ENCODE assay signal across 10 cellular contexts in genomic region chr18:35029103-35029502, GRCh38. TPM values are rescaled to one million over a fixed set of nuclear protein-coding genes. Genes with fewer than 3 reads are reported as not detected.
A peak's percentile ranks its signal among the peaks of the same experiment; 100 is the strongest.
DNase-seq lines count a peak whose midpoint lies in the region; ATAC-seq, FAIRE-seq and TF ChIP-seq lines count a peak whose summit lies in the region.
"Had no signal": no experiment of that assay in that cellular context is flagged by ENCODE, and none has a peak within 500 bp of the region (broad histone marks: within the 10 kb centered on the region; RNA-seq: fewer than 3 reads in every experiment).

No MANE protein-coding gene starts in this region.

- H4K20me1 ChIP-seq in astrocyte (ENCODE audit: insufficient read depth, low read length): no peaks in the 10 kb centered on the region

- FAIRE-seq in astrocyte (lab: Jason Lieb, UNC) (no peak), RCC 7860 (lab: Jason Lieb, UNC) (no peak)

- peak overlapping the region; percentile 41 for H3K4me2 ChIP-seq in astrocyte (ENCODE audit: low read length)

- peak overlapping the region; percentile 93 for H3K27ac Mint-ChIP-seq in stimulated activated naive CD8-positive, alpha-beta T cell treated with anti-CD3 and anti-CD28 coated beads, Interleukin-15, Interleukin-2, amounts not matched to agents 100 ng/mL and 50 ng/mL, for 24 hours
- H3K27ac Mint-ChIP-seq in astrocyte (ENCODE audit: unreplicated experiment) (peak overlapping the region; percentile 69), memory B cell (peak overlapping the region; percentile 90)

- H3K27ac ChIP-seq in astrocyte (ENCODE audit: low read depth, low read length) (peak overlapping the region; percentile 41), aorta (ENCODE audit: low read depth in 1 of 2, low read length in 2 of 2) (no peak overlapping the region)

- no peaks in the 10 kb centered on the region for H3K79me2 ChIP-seq in astrocyte (ENCODE audit: insufficient read depth, low read length)

- H2AFZ ChIP-seq in astrocyte (ENCODE audit: low read depth, low read length): peak overlapping the region; percentile 39

- no peaks in the 10 kb centered on the region for H3K27me3 Mint-ChIP-seq in stimulated activated naive CD8-positive, alpha-beta T cell treated with anti-CD3 and anti-CD28 coated beads, Interleukin-15, Interleukin-2, amounts not matched to agents 100 ng/mL and 50 ng/mL, for 24 hours
- H3K27me3 Mint-ChIP-seq in astrocyte (ENCODE audit: low read depth, unreplicated experiment) (no peaks in the 10 kb centered on the region), memory B cell (no peaks in the 10 kb centered on the region)

- H3K36me3 ChIP-seq in astrocyte (ENCODE audit: insufficient read depth, low read length) (no peaks in the 10 kb centered on the region), aorta (ENCODE audit: control insufficient read depth in 1 of 2, insufficient read depth in 2 of 2, low read length in 1 of 2) (no peaks in the 10 kb centered on the region)
- H3K36me3 ChIP-seq: prostate gland had no signal

- H3K4me1 ChIP-seq in astrocyte (ENCODE audit: insufficient read depth, low read length) (peaks cover 11% of the 10 kb centered on the region), aorta (ENCODE audit: control insufficient read depth in 1 of 2, insufficient read depth in 2 of 2, low read length in 2 of 2) (peaks cover 4 to 8% of the 10 kb centered on the region in 2 donors)
- H3K4me1 ChIP-seq: prostate gland had no signal

- no peaks in the 10 kb centered on the region for H3K9me3 ChIP-seq in astrocyte (ENCODE audit: insufficient read depth, low read depth, low read length)
- no peaks in the 10 kb centered on the region for H3K9me3 ChIP-seq in aorta (ENCODE audit: control insufficient read depth, low read length)
- H3K9me3 ChIP-seq: prostate gland had no signal

- no peak for TF ChIP-seq CTCF in astrocyte (IDR thresholded peaks at IDR 0.05; ENCODE audit: insufficient read depth, low read depth, low read length)

- no peak overlapping the region for H3K9ac ChIP-seq in astrocyte (ENCODE audit: low read length)

- H3K4me3 Mint-ChIP-seq in stimulated activated naive CD8-positive, alpha-beta T cell treated with anti-CD3 and anti-CD28 coated beads, Interleukin-15, Interleukin-2, amounts not matched to agents 100 ng/mL and 50 ng/mL, for 24 hours: no peak overlapping the region
- H3K4me3 Mint-ChIP-seq in astrocyte (ENCODE audit: unreplicated experiment) (no peak overlapping the region), memory B cell (peak overlapping the region; percentile 88)

- H3K27me3 ChIP-seq in astrocyte (ENCODE audit: insufficient read depth, low read length) (no peaks in the 10 kb centered on the region), aorta (ENCODE audit: control insufficient read depth in 1 of 2, insufficient read depth in 2 of 2, low read length in 1 of 2) (no peaks in the 10 kb centered on the region)

- no peak for DNase-seq in stimulated activated naive CD8-positive, alpha-beta T cell treated with anti-CD3 and anti-CD28 coated beads, Interleukin-15, Interleukin-2, amounts not matched to agents 100 U/mL and 50 U/mL, for 24 hours
- DNase-seq in astrocyte (ENCODE audit: low read depth) (peak; percentile 68), memory B cell (ENCODE audit: low spot score in 2 of 2) (no peak), aorta (peak in 1 of 2 donors; percentile 50), RCC 7860 (ENCODE audit: low spot score) (no peak)
- DNase-seq: activated CD4-positive, CD25-positive, alpha-beta regulatory T cell treated with anti-CD3 and anti-CD28 coated beads, Interleukin-2, amount 50 U/mL, for 72 hours had no signal

- H3K4me1 Mint-ChIP-seq in stimulated activated naive CD8-positive, alpha-beta T cell treated with anti-CD3 and anti-CD28 coated beads, Interleukin-15, Interleukin-2, amounts not matched to agents 100 ng/mL and 50 ng/mL, for 24 hours (ENCODE audit: low read depth): peaks cover 62% of the 10 kb centered on the region
- H3K4me1 Mint-ChIP-seq in astrocyte (ENCODE audit: low read depth, unreplicated experiment) (peaks cover 27% of the 10 kb centered on the region), memory B cell (peaks cover 33% of the 10 kb centered on the region)

- ATAC-seq in stimulated activated naive CD8-positive, alpha-beta T cell treated with anti-CD3 and anti-CD28 coated beads, Interleukin-15, Interleukin-2, amounts not matched to agents 100 U/mL and 50 U/mL, for 24 hours: no peak
- ATAC-seq in memory B cell (ENCODE audit: low read depth) (no peak), aorta (ENCODE audit: low FRiP score) (peak; percentile 49), GM21717 (IDR thresholded peaks at IDR 0.05; ENCODE audit: unreplicated experiment) (no peak), HG02759 (IDR thresholded peaks at IDR 0.05; ENCODE audit: unreplicated experiment) (no peak)

- H3K9me3 Mint-ChIP-seq in stimulated activated naive CD8-positive, alpha-beta T cell treated with anti-CD3 and anti-CD28 coated beads, Interleukin-15, Interleukin-2, amounts not matched to agents 100 ng/mL and 50 ng/mL, for 24 hours: no peaks in the 10 kb centered on the region
- H3K9me3 Mint-ChIP-seq in astrocyte (ENCODE audit: unreplicated experiment): no peaks in the 10 kb centered on the region
- H3K9me3 Mint-ChIP-seq in memory B cell: no peaks in the 10 kb centered on the region

- intact Hi-C loops in aorta (cut with DNase I): no loop called here

- H3K36me3 Mint-ChIP-seq in stimulated activated naive CD8-positive, alpha-beta T cell treated with anti-CD3 and anti-CD28 coated beads, Interleukin-15, Interleukin-2, amounts not matched to agents 100 ng/mL and 50 ng/mL, for 24 hours (ENCODE audit: low read depth): no peaks in the 10 kb centered on the region
- peaks cover 3% of the 10 kb centered on the region for H3K36me3 Mint-ChIP-seq in astrocyte (ENCODE audit: low read depth, unreplicated experiment)
- no peaks in the 10 kb centered on the region for H3K36me3 Mint-ChIP-seq in memory B cell

- 13 to 15% methylated on average over 4 of the region's 4 CpGs for WGBS in aorta, 2 donors

- H3K4me3 ChIP-seq in astrocyte (ENCODE audit: insufficient read depth, low read depth, low read length) (no peak overlapping the region), aorta (ENCODE audit: low read length in 2 of 2) (no peak overlapping the region)
- H3K4me3 ChIP-seq: prostate gland had no signal

RNA-seq across cellular contexts. Expression of gene MAPRE2, which starts 12.1 kb away (rescaled TPM):
- total RNA-seq in astrocyte (27.4 and 33.8 TPM in 2 replicates), aorta (10 to 100 TPM; 52.7 to 71.9 TPM)
- 10 to 100 TPM; 22.5 to 36.5 TPM for polyA plus RNA-seq in aorta
